In genomic region chr15:52529940-52530339, GRCh38 we compare ENCODE assay signal across 9 cellular contexts. TPM values are rescaled to one million over a fixed set of nuclear protein-coding genes. Genes with fewer than 3 reads are reported as not detected.
DNase-seq lines count a peak whose midpoint lies in the region; ATAC-seq and TF ChIP-seq lines count a peak whose summit lies in the region.
"Had no signal": no experiment of that assay in that cellular context is flagged by ENCODE, and none has a peak within 500 bp of the region (broad histone marks: within the 10 kb centered on the region; RNA-seq: fewer than 3 reads in every experiment).

No MANE protein-coding gene starts in this region.

- H3K27ac ChIP-seq in Panc1 (ENCODE audit: low read length) (peak overlapping the region; percentile 82; the same call in 1 of the 2 replicates), psoas muscle (no peak overlapping the region)

- DNase-seq in Panc1 (ENCODE audit: low read depth, low spot score) (no peak), epithelial cell of esophagus (ENCODE audit: low read depth) (no peak), psoas muscle (no peak), OCI-M1 (lab: John Stamatoyannopoulos, UW) (no peak), HuH-7 (ENCODE audit: low spot score) (no peak)
- DNase-seq: NCI-H2171 had no signal

- CTCF ChIA-PET in Panc1 (lab: Charles Lee), result no interaction called here

- WGBS in psoas muscle, 3 donors, result 33 to 37% (median 35%) methylated on average over 11 of the region's 11 CpGs

- H3K9me3 ChIP-seq in ES-I3 (ENCODE audit: control insufficient read depth, insufficient read depth, low read length) (no peaks in the 10 kb centered on the region), Panc1 (ENCODE audit: control insufficient read depth, insufficient read depth, low read depth, low read length) (no peaks in the 10 kb centered on the region), psoas muscle (no peaks in the 10 kb centered on the region)

- POLR2A ChIA-PET in Panc1 (lab: Charles Lee), result no interaction called here

- intact Hi-C loops in Panc1 (cut with micrococcal nuclease; ENCODE audit: unreplicated experiment), result loop anchor here (10.0 kb wide), 2 partner anchors 195 to 275 kb away; no protein-coding TSS in a partner anchor
- intact Hi-C loops in psoas muscle (cut with DNase I), result loop anchor here (5.0 to 10.0 kb wide), 3 partner anchors 37 to 195 kb away; partner anchors contain the start of gene ARPP19 (in 1 of the 2)

- BruUV-seq in Panc1 (replicated peaks; lab: Mats Ljungman, UMichigan), result no TSS peak

- H3K4me3 ChIP-seq in Panc1 (ENCODE audit: low read depth in 2 of 2, low read length in 2 of 2) (peak overlapping the region in 1 of 2 experiments; percentile 79; a peak in 1 of 4 replicates), epithelial cell of esophagus (ENCODE audit: low read length) (peak overlapping the region; percentile 73), psoas muscle (peak overlapping the region; percentile 94)

- H3K4me1 ChIP-seq in ES-I3 (ENCODE audit: insufficient read depth, low read length) (no peaks in the 10 kb centered on the region; the same call in 1 of the 2 replicates), Panc1 (ENCODE audit: control insufficient read depth, insufficient read depth, low read length) (peaks cover 9% of the 10 kb centered on the region), psoas muscle (peaks cover 14% of the 10 kb centered on the region)

- ATAC-seq in Panc1 (no peak), psoas muscle (no peak), GM21360 (IDR thresholded peaks at IDR 0.05; ENCODE audit: unreplicated experiment) (no peak), GM19395 (IDR thresholded peaks at IDR 0.05; ENCODE audit: unreplicated experiment) (no peak)

- in situ Hi-C loops in Panc1 (cut with HindIII; ENCODE audit: low pct_unique_long_range_greater_than_20kb, low sequenced_read_pairs), result no loop called here

- H3K9ac ChIP-seq in ES-I3 (ENCODE audit: low read depth, low read length), result peak overlapping the region; percentile 68

- H3K36me3 ChIP-seq in ES-I3 (ENCODE audit: insufficient read depth, low read length), result no peaks in the 10 kb centered on the region
- H3K36me3 ChIP-seq in Panc1 (ENCODE audit: control insufficient read depth, insufficient read depth, low read length), result no peaks in the 10 kb centered on the region
- no peaks in the 10 kb centered on the region for H3K36me3 ChIP-seq in psoas muscle (ENCODE audit: insufficient read depth in 1 of 2, low read depth in 1 of 2)

- TF ChIP-seq CTCF in Panc1 (IDR thresholded peaks at IDR 0.05) (no peak), epithelial cell of esophagus (IDR thresholded peaks at IDR 0.05; ENCODE audit: insufficient read depth, low read depth, low read length, missing control alignments) (no peak), psoas muscle (IDR thresholded peaks at IDR 0.05) (no peak)

- H3K27me3 ChIP-seq in Panc1 (ENCODE audit: control insufficient read depth, insufficient read depth, low read length) (no peaks in the 10 kb centered on the region), psoas muscle (ENCODE audit: insufficient read depth in 3 of 3, low read length in 2 of 3) (no peaks in the 10 kb centered on the region)

RNA-seq across cellular contexts. Expression of gene MYO5A, which starts 1.3 kb away (rescaled TPM):
- total RNA-seq in Panc1 (2021; ENCODE audit: unreplicated experiment) (61.1 TPM), psoas muscle (1 to 10 TPM; 5.0 to 9.9 (median 7.8) TPM)
- polyA plus RNA-seq in Panc1 (2012; ENCODE audit: insufficient read length), result 22.3 TPM
- 1 to 10 TPM; 3.6 to 7.7 (median 4.4) TPM for polyA plus RNA-seq in psoas muscle

RNA-seq across cellular contexts. Expression of gene ARPP19, which starts 38.9 kb away (rescaled TPM):
- total RNA-seq in Panc1 (2021; ENCODE audit: unreplicated experiment) (153 TPM), psoas muscle (100 to 1,000 TPM; 161 to 372 (median 274) TPM)
- polyA plus RNA-seq in Panc1 (2012; ENCODE audit: insufficient read length), result 56.4 TPM
- polyA plus RNA-seq in psoas muscle, result 100 to 1,000 TPM; 134 to 374 (median 256) TPM
